9 cellular contexts compared by ENCODE assay signal in the genomic region with DNA sequence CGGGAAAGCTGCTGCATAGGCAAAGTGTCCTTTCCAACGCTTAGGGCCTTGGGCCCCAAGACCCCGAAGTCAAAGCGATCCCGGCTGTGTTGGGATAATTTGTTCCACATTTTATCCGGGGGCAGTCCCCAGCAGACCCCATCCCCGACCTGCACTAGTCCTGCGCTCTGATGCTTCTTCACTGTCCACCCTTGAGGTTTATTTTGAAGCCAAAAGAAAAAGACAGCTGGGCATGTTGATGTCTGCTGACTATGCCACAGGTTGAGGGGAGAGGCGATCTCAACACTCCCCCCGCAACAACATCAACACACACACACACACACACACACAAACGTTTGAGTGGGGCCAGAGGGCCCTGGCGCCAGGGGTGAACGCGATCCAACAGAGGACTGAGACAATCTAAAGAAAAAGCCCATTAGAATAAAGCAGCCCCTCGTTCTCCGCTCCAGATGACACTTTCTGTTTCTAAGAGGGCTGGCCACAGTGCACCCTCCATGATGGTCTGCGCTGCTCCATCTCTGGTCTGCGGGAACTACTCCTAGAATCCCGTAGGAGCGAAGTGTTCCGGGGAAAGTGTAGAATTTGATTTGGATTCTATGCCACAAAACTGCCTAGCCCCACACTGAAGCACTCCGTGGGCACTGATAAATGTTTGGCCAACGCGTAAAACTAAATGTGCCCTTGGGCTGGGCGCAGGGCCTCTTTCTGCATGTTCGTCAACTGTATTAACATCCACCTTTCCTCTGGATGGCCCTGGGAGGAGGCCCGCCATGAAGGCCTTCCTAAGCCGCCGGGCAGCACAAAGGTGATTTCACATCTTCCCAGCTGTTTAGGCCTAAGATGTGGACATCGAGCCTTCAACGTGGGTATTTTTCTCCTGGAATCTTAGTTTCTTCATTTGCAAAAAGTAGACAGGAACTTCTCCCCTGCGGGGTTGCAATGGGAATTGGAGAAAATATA. TPM values are rescaled to one million over a fixed set of nuclear protein-coding genes. Genes with fewer than 3 reads are reported as not detected.
A peak's percentile ranks its signal among the peaks of the same experiment; 100 is the strongest.
DNase-seq lines count a peak whose midpoint lies in the region; ATAC-seq and TF ChIP-seq lines count a peak whose summit lies in the region.
"Had no signal": no experiment of that assay in that cellular context is flagged by ENCODE, and none has a peak within 500 bp of the region (broad histone marks: within the 10 kb centered on the region; RNA-seq: fewer than 3 reads in every experiment).

No MANE protein-coding gene starts in this region.

- peaks cover 30% of the 10 kb centered on the region for H3K79me2 ChIP-seq in HCT116 (ENCODE audit: insufficient read depth, low read length)

- H4K20me1 ChIP-seq in HCT116 (ENCODE audit: insufficient read depth): peaks cover 3% of the 10 kb centered on the region; the same call in 1 of the 2 replicates

- TF ChIP-seq POLR2A in HCT116 (IDR thresholded peaks at IDR 0.05; ENCODE audit: borderline replicate concordance, extremely low read depth, insufficient read depth, insufficient read length): no peak

- H3K4me3 ChIP-seq in AG04449 (ENCODE audit: low read depth, low read length) (peak overlapping the region; percentile 70), HCT116 (replicated peaks in 1 of 2; ENCODE audit: low read depth in 1 of 2, low read length in 2 of 2) (peak overlapping the region; percentile 58 to 67), dorsolateral prefrontal cortex (peak overlapping the region in 47 of 59 donors; percentile 51 to 81 (median 68))

- H3K4me2 ChIP-seq in HCT116 (ENCODE audit: low read length): peak overlapping the region; percentile 76

- no peak for ATAC-seq in HCT116
- ATAC-seq in natural killer cell: no peak
- no peak for ATAC-seq in HG03565 (IDR thresholded peaks at IDR 0.05; ENCODE audit: unreplicated experiment)
- no peak for ATAC-seq in GM21515 (IDR thresholded peaks at IDR 0.05; ENCODE audit: unreplicated experiment)

- CTCF ChIA-PET in AG04449 (lab: Yijun Ruan, JAX) (interaction anchor here (0.9 to 1.7 kb wide), 6 partner anchors 10 to 374 kb away, joined by 3 to 5 read pairs (median 4); no protein-coding TSS in a partner anchor), HCT116 (lab: Charles Lee) (no interaction called here)

- no peak for TF ChIP-seq CTCF in AG04449 (IDR thresholded peaks at IDR 0.05; ENCODE audit: insufficient read depth, low read length, missing control alignments)
- no peak for TF ChIP-seq CTCF in HCT116 (IDR thresholded peaks at IDR 0.05 in 2 of 3, conservative IDR thresholded peaks at IDR 0.05 in 1 of 3; ENCODE audit: borderline replicate concordance in 1 of 3, insufficient read depth in 1 of 3, low read depth in 2 of 3, low read length in 2 of 3)
- TF ChIP-seq CTCF in dorsolateral prefrontal cortex (IDR thresholded peaks at IDR 0.05 in 54 of 56, conservative IDR thresholded peaks at IDR 0.05 in 2 of 56; ENCODE audit: low read depth in 1 of 56, partially characterized antibody in 56 of 56): no peak
- no peak for TF ChIP-seq CTCF in natural killer cell (IDR thresholded peaks at IDR 0.05)

- peak overlapping the region; percentile 88 for H3K9ac ChIP-seq in HCT116 (ENCODE audit: low read length)

- no peaks in the 10 kb centered on the region for H3K36me3 Mint-ChIP-seq in natural killer cell

- H3K9me2 ChIP-seq in HCT116 (ENCODE audit: insufficient read depth): no peaks in the 10 kb centered on the region

- POLR2A ChIA-PET in AG04449 (lab: Yijun Ruan, JAX): interaction anchor here (0.6 kb wide), 1 partner anchor 8 kb away, joined by 3 read pairs; no protein-coding TSS in a partner anchor
- POLR2A ChIA-PET in HCT116 (lab: Charles Lee): interaction anchor here (1.2 to 1.3 kb wide), 2 partner anchors 17 to 83 kb away, joined by 3 to 4 read pairs; no protein-coding TSS in a partner anchor

- peaks cover 17 to 27% of the 10 kb centered on the region in 2 experiments; a peak in 3 of 4 replicates for H3K36me3 ChIP-seq in HCT116 (ENCODE audit: control insufficient read depth in 1 of 2, insufficient read depth in 2 of 2, low read length in 2 of 2)

- peak overlapping the region in 1 of 2 donors; percentile 47 for H3K27ac Mint-ChIP-seq in natural killer cell

- peaks cover 14 to 31% of the 10 kb centered on the region in 2 experiments; a peak in 3 of 4 replicates for H3K4me1 ChIP-seq in HCT116 (ENCODE audit: control insufficient read depth in 1 of 2, insufficient read depth in 2 of 2, low read length in 2 of 2)

- no peak for TF ChIP-seq RAD21 in HCT116 (IDR thresholded peaks at IDR 0.05; ENCODE audit: low read depth)

- H2AFZ ChIP-seq in HCT116 (ENCODE audit: low read depth, low read length, poor library complexity, severe bottlenecking): no peak overlapping the region

- RAD21 ChIA-PET in HCT116 (lab: Charles Lee; ENCODE audit: low non-redundant PET in 1 of 2, low total read pairs in 2 of 2, uncharacterized antibody in 2 of 2, unreplicated experiment in 2 of 2): no interaction called here

- H3K27ac ChIP-seq in HCT116 (ENCODE audit: low read depth, low read length) (peak overlapping the region; percentile 94), dorsolateral prefrontal cortex (peak overlapping the region in 12 of 59 donors; percentile 54 to 88 (median 77))

- H3K27me3 ChIP-seq in HCT116 (ENCODE audit: insufficient read depth, low read length) (no peaks in the 10 kb centered on the region), dorsolateral prefrontal cortex (peaks cover 10 to 100% (median 92%) of the 10 kb centered on the region in 45 donors)

- no peaks in the 10 kb centered on the region for H3K9me3 Mint-ChIP-seq in natural killer cell

- BruUV-seq in HCT116 (replicated peaks; lab: Mats Ljungman, UMichigan): TSS peak; percentile 57

- intact Hi-C loops in HCT116 (cut with micrococcal nuclease): loop anchor here (5.0 kb wide), 1 partner anchor 370 kb away; no protein-coding TSS in a partner anchor
- intact Hi-C loops in dorsolateral prefrontal cortex (cut with DNase I): loop anchor here in 1 of 2 donors (10.0 kb wide), 1 partner anchor 377 kb away; no protein-coding TSS in a partner anchor
- intact Hi-C loops in natural killer cell (cut with micrococcal nuclease): no loop called here

- no peak for DNase-seq in AG04449 (ENCODE audit: low read depth, low spot score)
- no peak for DNase-seq in HCT116 (ENCODE audit: low read depth, low spot score)
- DNase-seq in dorsolateral prefrontal cortex: no peak
- DNase-seq in natural killer cell: no peak
- DNase-seq in NCI-H2029 treated with DMSO at 0.1 percent for 48 hours (lab: John Stamatoyannopoulos, UW): no peak
- no peak for DNase-seq in NCI-H524 treated with DMSO at 0.1 percent for 48 hours (lab: John Stamatoyannopoulos, UW)
- DNase-seq: kidney glomerular epithelial cell had no signal

- H3K27me3 Mint-ChIP-seq in natural killer cell (ENCODE audit: low read depth in 2 of 2): peaks cover 77 to 86% of the 10 kb centered on the region in 2 donors

- no peaks in the 10 kb centered on the region for H3K9me3 ChIP-seq in HCT116 (ENCODE audit: control insufficient read depth in 1 of 2, insufficient read depth in 1 of 2, low read depth in 1 of 2, low read length in 2 of 2)

- H3K4me1 Mint-ChIP-seq in natural killer cell: peaks cover 43 to 56% of the 10 kb centered on the region in 2 donors

- peak overlapping the region; percentile 92 for H3K4me3 Mint-ChIP-seq in natural killer cell

TF ChIP-seq in HCT116, 20 proteins besides CTCF, POLR2A, EP300 and RAD21:
- no peak for TF ChIP-seq JUND (IDR thresholded peaks at IDR 0.05)
- TF ChIP-seq EZH2phosphoT487 (IDR thresholded peaks at IDR 0.05; ENCODE audit: borderline replicate concordance): no peak
- no peak for TF ChIP-seq CBX3 (IDR thresholded peaks at IDR 0.05; ENCODE audit: low read depth)
- TF ChIP-seq YY1 (IDR thresholded peaks at IDR 0.05; ENCODE audit: extremely low read depth, insufficient replicate concordance, low read depth, low read length): no peak
- no peak for TF ChIP-seq FOSL1 (IDR thresholded peaks at IDR 0.05; ENCODE audit: low read depth)
- no peak for TF ChIP-seq ELF1 (IDR thresholded peaks at IDR 0.05; ENCODE audit: borderline replicate concordance, low read depth)
- no peak for TF ChIP-seq ZFX (IDR thresholded peaks at IDR 0.05)
- no peak for TF ChIP-seq CEBPB (IDR thresholded peaks at IDR 0.05; ENCODE audit: low read depth)
- no peak for TF ChIP-seq TCF7L2 (IDR thresholded peaks at IDR 0.05; ENCODE audit: borderline replicate concordance, extremely low read depth, insufficient read depth, insufficient read length)
- no peak for TF ChIP-seq EZH2 (IDR thresholded peaks at IDR 0.05)

RNA-seq across cellular contexts. Expression of a gene that starts 2.4 kb away (rescaled TPM):
- 59.9 TPM for total RNA-seq in HCT116 (2021; ENCODE audit: unreplicated experiment)
- polyA plus RNA-seq in HCT116 (2012): 36.3 and 38.1 TPM in 2 replicates
- 10 to 100 TPM in 28 of 120 experiments, 1 to 10 TPM in 92; 1.9 to 28.3 (median 6.8) TPM for total RNA-seq in dorsolateral prefrontal cortex
- not detected for total RNA-seq in natural killer cell
